10 cellular contexts compared by ENCODE assay signal in the genomic region with DNA sequence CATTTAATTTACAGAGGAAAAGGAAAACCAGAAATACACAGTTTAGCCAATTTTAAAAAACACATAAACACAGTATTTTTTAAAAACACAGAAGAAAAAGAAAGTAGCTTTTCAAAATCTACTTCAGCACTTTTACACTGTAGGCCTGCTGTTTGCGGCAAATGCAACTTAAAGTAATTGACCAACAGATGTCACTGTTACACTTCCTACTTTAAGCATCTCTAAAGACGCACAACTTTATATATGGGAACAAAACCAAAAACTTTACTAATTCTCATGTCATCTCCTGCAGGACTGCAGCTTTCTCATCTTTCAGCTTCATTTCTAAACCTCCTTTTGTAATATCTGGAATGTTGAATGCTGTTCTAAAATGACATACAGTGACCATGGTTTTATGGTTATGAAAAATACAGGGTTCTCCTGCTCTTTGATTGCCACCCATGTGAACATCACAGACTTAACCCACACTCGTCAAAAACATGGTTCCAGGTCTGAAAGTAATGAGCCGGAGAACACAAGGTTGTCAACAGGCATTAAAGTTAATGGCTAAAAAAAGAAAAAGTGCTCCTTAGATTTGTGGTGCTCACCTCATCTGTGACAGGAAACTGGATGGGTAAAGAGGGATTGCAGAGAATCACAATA.
A peak's percentile ranks its signal among the peaks of the same experiment; 100 is the strongest.
DNase-seq lines count a peak whose midpoint lies in the region; ATAC-seq and TF ChIP-seq lines count a peak whose summit lies in the region.
"Had no signal": no experiment of that assay in that cellular context is flagged by ENCODE, and none has a peak within 500 bp of the region (broad histone marks: within the 10 kb centered on the region; RNA-seq: fewer than 3 reads in every experiment).

No MANE protein-coding gene starts in this region.

- no peaks in the 10 kb centered on the region for H3K27me3 ChIP-seq in esophagus muscularis mucosa
- H3K27me3 ChIP-seq: SJSA1 had no signal

- H3K4me3 ChIP-seq in esophagus muscularis mucosa: no peak overlapping the region
- H3K4me3 ChIP-seq: SJSA1 had no signal

- H3K9me3 Mint-ChIP-seq in progenitor cell of endocrine pancreas (ENCODE audit: low read depth): no peaks in the 10 kb centered on the region
- H3K9me3 Mint-ChIP-seq: naive thymus-derived CD8-positive, alpha-beta T cell had no signal

- no peaks in the 10 kb centered on the region for H3K36me3 Mint-ChIP-seq in progenitor cell of endocrine pancreas (ENCODE audit: insufficient read depth)

- H3K36me3 ChIP-seq in esophagus muscularis mucosa: no peaks in the 10 kb centered on the region
- H3K36me3 ChIP-seq: SJSA1 had no signal

- H3K27ac Mint-ChIP-seq in progenitor cell of endocrine pancreas: no peak overlapping the region

- 31% methylated on average over 4 of the region's 4 CpGs for WGBS in esophagus muscularis mucosa

- no peak for ATAC-seq in HG03342 (IDR thresholded peaks at IDR 0.05; ENCODE audit: unreplicated experiment)
- ATAC-seq in GM21737 (IDR thresholded peaks at IDR 0.05; ENCODE audit: unreplicated experiment): no peak

- POLR2A ChIA-PET in RWPE1 (lab: Yijun Ruan, JAX; ENCODE audit: low non-redundant PET): no interaction called here

- H3K9me3 ChIP-seq in esophagus muscularis mucosa: no peaks in the 10 kb centered on the region
- H3K9me3 ChIP-seq: SJSA1 had no signal

- DNase-seq in CMK (ENCODE audit: low read depth) (peak; percentile 9), HCEC 1CT (peak; percentile 84), RWPE1 (ENCODE audit: low spot score) (peak; percentile 44), esophagus muscularis mucosa (ENCODE audit: extremely low spot score) (no peak), progenitor cell of endocrine pancreas (ENCODE audit: low spot score, unreplicated experiment) (no peak), NCI-H128 (lab: John Stamatoyannopoulos, UW; ENCODE audit: unreplicated experiment) (no peak)

- H3K4me3 Mint-ChIP-seq in progenitor cell of endocrine pancreas (ENCODE audit: low read depth): no peak overlapping the region

- H3K4me1 ChIP-seq in esophagus muscularis mucosa: peaks cover 0 to 19% (median 16%) of the 10 kb centered on the region in 4 donors

- intact Hi-C loops in esophagus muscularis mucosa (cut with DNase I): loop anchor here (2.0 kb wide), 2 partner anchors 46 to 614 kb away; no protein-coding TSS in a partner anchor

- TF ChIP-seq EP300 in esophagus muscularis mucosa (IDR thresholded peaks at IDR 0.05): no peak

- CTCF ChIA-PET in RWPE1 (lab: Yijun Ruan, JAX): interaction anchor here (0.6 to 2.3 kb wide), 13 partner anchors 11 to 631 kb away, joined by 3 to 15 read pairs (median 4); no protein-coding TSS in a partner anchor

- H3K4me1 Mint-ChIP-seq in progenitor cell of endocrine pancreas (ENCODE audit: low read depth): peaks cover 1% of the 10 kb centered on the region

- peaks cover 33% of the 10 kb centered on the region for H3K27me3 Mint-ChIP-seq in progenitor cell of endocrine pancreas
- H3K27me3 Mint-ChIP-seq: naive thymus-derived CD8-positive, alpha-beta T cell had no signal

- no peak for TF ChIP-seq POLR2A in esophagus muscularis mucosa (IDR thresholded peaks at IDR 0.05; ENCODE audit: low read depth)

- TF ChIP-seq CTCF in RWPE1 (conservative IDR thresholded peaks at IDR 0.05; ENCODE audit: low read depth): peak; percentile 87
- peak; percentile 47 to 58 (median 55) for TF ChIP-seq CTCF in esophagus muscularis mucosa (IDR thresholded peaks at IDR 0.05)
- peak; percentile 62 for TF ChIP-seq CTCF in progenitor cell of endocrine pancreas (IDR thresholded peaks at IDR 0.05; ENCODE audit: unreplicated experiment)

- H3K27ac ChIP-seq in RWPE1 (no peak overlapping the region), esophagus muscularis mucosa (replicated peaks in 1 of 4) (no peak overlapping the region)
- H3K27ac ChIP-seq: SJSA1 had no signal

Comparison
In these comparisons a context has a peak if more than half of its experiments do, and no peak if none do; other contexts are left out.
1. DNase-seq: peak in CMK (single experiment), HCEC 1CT (single experiment) and RWPE1 (single experiment); none in esophagus muscularis mucosa (single experiment), progenitor cell of endocrine pancreas (single experiment) and NCI-H128 (single experiment).
2. Peak in every context shown above with its lines, with median percentiles within 50 percentile points of each other: CTCF ChIP-seq.